Comparison of ENCODE assay signal across 8 cellular contexts in genomic region chr11:87878373-87878779, GRCh38.
DNase-seq lines count a peak whose midpoint lies in the region; ATAC-seq and TF ChIP-seq lines count a peak whose summit lies in the region.

No MANE protein-coding gene starts in this region.

- H3K79me2 ChIP-seq in neural cell (replicated peaks; ENCODE audit: insufficient read depth, low read length) = no peaks in the 10 kb centered on the region

- H3K4me1 Mint-ChIP-seq in chondrocyte (ENCODE audit: low read depth) = no peaks in the 10 kb centered on the region
- H3K4me1 Mint-ChIP-seq in effector memory CD8-positive, alpha-beta T cell (ENCODE audit: low read depth in 2 of 2) = no peaks in the 10 kb centered on the region

- no peaks in the 10 kb centered on the region for H3K9me3 ChIP-seq in neural cell (ENCODE audit: low read length)

- H3K4me3 ChIP-seq in NB4 (ENCODE audit: low read depth, low read length) (no peak overlapping the region), neural cell (ENCODE audit: low read length) (no peak overlapping the region)

- H3K9me2 ChIP-seq in neural cell (ENCODE audit: insufficient read depth, low read length) = no peaks in the 10 kb centered on the region

- peak; percentile 87 for TF ChIP-seq RAD21 in neural cell (conservative IDR thresholded peaks at IDR 0.05)

- no peak overlapping the region for H3K4me2 ChIP-seq in neural cell (ENCODE audit: low read length)

- H3K4me3 Mint-ChIP-seq in chondrocyte (ENCODE audit: unreplicated experiment) = no peak overlapping the region
- no peak overlapping the region for H3K4me3 Mint-ChIP-seq in effector memory CD8-positive, alpha-beta T cell

- no peaks in the 10 kb centered on the region for H3K9me3 Mint-ChIP-seq in chondrocyte (ENCODE audit: low read depth)
- no peaks in the 10 kb centered on the region for H3K9me3 Mint-ChIP-seq in effector memory CD8-positive, alpha-beta T cell

- H3K27me3 Mint-ChIP-seq in chondrocyte (ENCODE audit: low read depth) = peaks cover 13% of the 10 kb centered on the region
- no peaks in the 10 kb centered on the region for H3K27me3 Mint-ChIP-seq in effector memory CD8-positive, alpha-beta T cell

- TF ChIP-seq POLR2A in NB4 (IDR thresholded peaks at IDR 0.05; ENCODE audit: extremely low read depth, insufficient read length) = no peak

- no peak overlapping the region for H3K27ac Mint-ChIP-seq in chondrocyte (ENCODE audit: unreplicated experiment)
- H3K27ac Mint-ChIP-seq in effector memory CD8-positive, alpha-beta T cell = no peak overlapping the region

- H3F3A ChIP-seq in neural cell (ENCODE audit: insufficient read depth, low read length, poor library complexity, severe bottlenecking) = no peaks in the 10 kb centered on the region

- no peak overlapping the region for H3K27ac ChIP-seq in neural cell (ENCODE audit: low read length)

- H2AFZ ChIP-seq in neural cell (ENCODE audit: low read depth, low read length) = no peak overlapping the region

- DNase-seq in GM03348 (ENCODE audit: low spot score) (peak; percentile 37), NB4 (ENCODE audit: low read depth) (peak; percentile 44), chondrocyte (ENCODE audit: low spot score) (no peak), NCI-H187 (lab: John Stamatoyannopoulos, UW) (no peak)
- DNase-seq in effector memory CD8-positive, alpha-beta T cell = no peak

- H3K36me3 Mint-ChIP-seq in chondrocyte (ENCODE audit: low read depth) = no peaks in the 10 kb centered on the region
- H3K36me3 Mint-ChIP-seq in effector memory CD8-positive, alpha-beta T cell (ENCODE audit: insufficient read depth) = no peaks in the 10 kb centered on the region

- H4K20me1 ChIP-seq in neural cell (ENCODE audit: insufficient read depth) = no peaks in the 10 kb centered on the region

- H3K27me3 ChIP-seq in neural cell (ENCODE audit: insufficient read depth, low read depth, low read length) = no peaks in the 10 kb centered on the region

- TF ChIP-seq CTCF in NB4 (IDR thresholded peaks at IDR 0.05; ENCODE audit: low read depth, low read length) (peak; percentile 35), chondrocyte (IDR thresholded peaks at IDR 0.05) (peak; percentile 74), neural cell (IDR thresholded peaks at IDR 0.05; ENCODE audit: poor library complexity, severe bottlenecking) (peak; percentile 84)

- no peaks in the 10 kb centered on the region for H3K36me3 ChIP-seq in neural cell (ENCODE audit: insufficient read depth, low read length)

- TF ChIP-seq EP300 in neural cell (conservative IDR thresholded peaks at IDR 0.05; ENCODE audit: poor library complexity, severe bottlenecking) = no peak

- ATAC-seq in GM21737 (IDR thresholded peaks at IDR 0.05; ENCODE audit: unreplicated experiment) (no peak), GM19328 (IDR thresholded peaks at IDR 0.05; ENCODE audit: unreplicated experiment) (no peak)
- no peak for ATAC-seq in effector memory CD8-positive, alpha-beta T cell (replicated peaks)

- H3K9ac ChIP-seq in neural cell (ENCODE audit: low read length) = no peak overlapping the region

TF ChIP-seq in neural cell, 6 proteins besides CTCF, POLR2A, EP300 and RAD21:
- TF ChIP-seq EZH2 (IDR thresholded peaks at IDR 0.05; ENCODE audit: borderline replicate concordance, insufficient read depth, low read length, poor library complexity, severe bottlenecking) (no peak), SMC3 (conservative IDR thresholded peaks at IDR 0.05; ENCODE audit: poor library complexity) (peak; percentile 86), POLR2AphosphoS5 (IDR thresholded peaks at IDR 0.05) (peak; percentile 70)
TF ChIP-seq in neural cell: peak in this region for 2.

Comparison
In these comparisons a context has a peak if more than half of its experiments do, and no peak if none do; other contexts are left out.
1. DNase-seq: peak in GM03348 (single experiment) and NB4 (single experiment); none in chondrocyte (single experiment), effector memory CD8-positive, alpha-beta T cell (0 of 3) and NCI-H187 (0 of 2).
2. Peak in every context shown above with its lines, with median percentiles within 50 percentile points of each other: CTCF ChIP-seq.